Comparison of ENCODE assay signal across 9 cellular contexts in the genomic region with DNA sequence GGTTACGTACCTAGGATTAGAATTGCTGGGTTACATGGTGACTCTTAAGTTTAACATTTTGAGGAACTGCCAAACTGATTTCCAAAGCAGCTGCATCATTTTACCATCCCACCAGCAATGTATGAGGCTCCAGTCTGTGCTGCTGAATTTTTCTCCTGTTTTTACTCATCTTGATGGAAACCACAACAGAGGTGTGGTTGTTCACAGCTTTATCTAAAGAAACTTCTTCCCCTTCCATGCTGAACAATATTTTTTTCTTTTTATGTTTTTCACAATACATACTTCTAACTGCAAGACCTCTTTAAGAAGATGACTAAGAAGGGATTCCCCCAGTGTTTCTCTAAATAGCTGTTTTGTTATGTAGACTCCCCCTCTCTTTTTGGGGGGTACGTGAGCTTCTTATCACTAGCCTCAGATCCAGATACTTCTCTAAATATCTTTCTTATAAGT. TPM values are rescaled to one million over a fixed set of nuclear protein-coding genes. Genes with fewer than 3 reads are reported as not detected.
DNase-seq lines count a peak whose midpoint lies in the region; ATAC-seq lines count a peak whose summit lies in the region.
"Had no signal": no experiment of that assay in that cellular context is flagged by ENCODE, and none has a peak within 500 bp of the region (broad histone marks: within the 10 kb centered on the region; RNA-seq: fewer than 3 reads in every experiment).

No MANE protein-coding gene starts in this region.

- peaks cover 9% of the 10 kb centered on the region for H3K36me3 Mint-ChIP-seq in T-helper 17 cell (ENCODE audit: low read depth)
- H3K36me3 Mint-ChIP-seq in naive B cell = peaks cover 4 to 22% of the 10 kb centered on the region in 2 donors

- H3K27me3 Mint-ChIP-seq in T-helper 17 cell = no peaks in the 10 kb centered on the region
- H3K27me3 Mint-ChIP-seq in naive B cell = no peaks in the 10 kb centered on the region

- intact Hi-C loops in head of caudate nucleus (cut with DNase I) = no loop called here
- intact Hi-C loops in sciatic nerve (cut with DNase I) = loop anchor here (10.0 kb wide), 1 partner anchor 99 kb away; no protein-coding TSS in a partner anchor

- no peak overlapping the region for H3K4me3 Mint-ChIP-seq in T-helper 17 cell
- no peak overlapping the region for H3K4me3 Mint-ChIP-seq in naive B cell

- H3K4me1 Mint-ChIP-seq in T-helper 17 cell = peaks cover 12% of the 10 kb centered on the region
- peaks cover 17 to 25% (median 24%) of the 10 kb centered on the region in 3 donors for H3K4me1 Mint-ChIP-seq in naive B cell

- DNase-seq in T-helper 17 cell (no peak), naive B cell (no peak), hepatic stellate cell (ENCODE audit: low spot score) (no peak), cortex of kidney (lab: John Stamatoyannopoulos, UW) (no peak), head of caudate nucleus (no peak), sciatic nerve (ENCODE audit: low spot score) (no peak)

- no peaks in the 10 kb centered on the region for H3K9me3 Mint-ChIP-seq in naive B cell

- H3K27ac Mint-ChIP-seq in T-helper 17 cell = peak overlapping the region; percentile 43
- peak overlapping the region in 5 of 6 donors; percentile 4 to 67 (median 12) for H3K27ac Mint-ChIP-seq in naive B cell

- ATAC-seq in GM18498 (IDR thresholded peaks at IDR 0.05; ENCODE audit: unreplicated experiment) (peak; percentile 45), HG02588 (IDR thresholded peaks at IDR 0.05; ENCODE audit: unreplicated experiment) (peak; percentile 39), T-helper 17 cell (no peak), naive B cell (ENCODE audit: low read depth in 2 of 2) (peak; percentile 38 to 41), sciatic nerve (no peak)

- no peaks in the 10 kb centered on the region for H3K9me3 ChIP-seq in T-helper 17 cell (ENCODE audit: control insufficient read depth, low read length, poor library complexity, severe bottlenecking)
- H3K9me3 ChIP-seq: HAP-1 had no signal

RNA-seq across cellular contexts. Expression of a gene that starts 24.0 kb away (rescaled TPM):
- 10 to 100 TPM; 13.6 to 15.0 TPM for total RNA-seq in T-helper 17 cell
- polyA plus RNA-seq in naive B cell (ENCODE audit: low read depth in 6 of 6) = 10 to 100 TPM in 1 of 6 donors, 1 to 10 TPM in 5; 4.7 to 10.1 (median 8.5) TPM
- 36.5 TPM for total RNA-seq in sciatic nerve

RNA-seq across cellular contexts. Expression of a gene that starts 47.7 kb away (rescaled TPM):
- total RNA-seq in T-helper 17 cell (under 1 TPM; 0.47 to 0.70 TPM), sciatic nerve (12.3 TPM)
- polyA plus RNA-seq in naive B cell (ENCODE audit: low read depth in 6 of 6) = under 1 TPM in 1 of 6 donors, not detected in 5; 0.27 TPM

Comparison
In these comparisons a context has a peak if more than half of its experiments do, and no peak if none do; other contexts are left out.
1. ATAC-seq: peak in GM18498 (single experiment), HG02588 (single experiment) and naive B cell (2 of 2); none in T-helper 17 cell (single experiment) and sciatic nerve (single experiment).